Comparison of ENCODE assay signal across 1 cellular context in the genomic region with DNA sequence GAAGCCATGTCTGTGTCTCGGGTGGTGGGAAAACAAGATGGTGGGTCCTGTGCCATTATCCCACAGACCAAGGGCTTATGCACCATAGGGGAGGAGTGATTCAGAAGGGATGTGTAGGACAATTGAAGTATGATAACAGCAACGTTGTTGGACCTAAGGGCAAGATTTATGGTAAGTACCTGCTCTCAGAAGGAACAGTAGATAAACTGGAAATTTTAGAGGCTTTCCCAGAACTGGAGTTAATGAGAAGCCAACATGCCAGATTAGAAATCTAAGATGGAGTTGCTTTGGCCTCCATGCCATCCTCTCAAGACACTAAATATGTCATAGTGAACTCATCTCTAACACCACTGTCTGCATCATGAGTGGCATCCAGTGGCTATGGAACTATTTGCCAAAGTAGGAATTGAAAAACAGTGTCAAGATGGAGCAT.
TF ChIP-seq lines count a peak whose summit lies in the region.

No MANE protein-coding gene starts in this region.

TF ChIP-seq in K562, 482 proteins besides CTCF, POLR2A, EP300 and RAD21 (continued from another document and continues in another):
- TF ChIP-seq SREBF1 (IDR thresholded peaks at IDR 0.05; ENCODE audit: borderline replicate concordance, low read depth, low read length) (no peak), HDAC8 (tag; IDR thresholded peaks at IDR 0.05) (peak; percentile 87), ZNF174 (CRISPR knock-in tag; IDR thresholded peaks at IDR 0.05) (peak; percentile 75; the same call in 1 of the 2 replicates), MTA3 (IDR thresholded peaks at IDR 0.05; ENCODE audit: borderline replicate concordance) (0 out of 2 replicates have a peak, but pooled peaks have one; percentile 25), TEAD2 (tag; IDR thresholded peaks at IDR 0.05) (peak; percentile 87), KLF1 (tag; IDR thresholded peaks at IDR 0.05) (0 out of 2 replicates have a peak, but pooled peaks have one; percentile 27), ZBTB17 (CRISPR knock-in tag; IDR thresholded peaks at IDR 0.05) (peak; percentile 87), ZKSCAN8 (CRISPR knock-in tag; IDR thresholded peaks at IDR 0.05) (peak; percentile 84; the same call in 1 of the 2 replicates), ETS2 (tag; IDR thresholded peaks at IDR 0.05; ENCODE audit: borderline replicate concordance, poor library complexity, severe bottlenecking) (peak; percentile 96), ZNF57 (CRISPR knock-in tag; IDR thresholded peaks at IDR 0.05) (peak; percentile 84; the same call in 1 of the 2 replicates), NR2C2 (CRISPR knock-in tag; IDR thresholded peaks at IDR 0.05) (no peak), NR2C2 (tag; IDR thresholded peaks at IDR 0.05) (peak; percentile 47; the same call in 1 of the 2 replicates), PTTG1 (tag; IDR thresholded peaks at IDR 0.05; ENCODE audit: low read depth) (peak; percentile 94), TEAD4 (IDR thresholded peaks at IDR 0.05; ENCODE audit: low read length) (peak; percentile 65; the same call in 1 of the 2 replicates), TEAD4 (CRISPR knock-in tag; IDR thresholded peaks at IDR 0.05; ENCODE audit: borderline replicate concordance) (no peak), ZNF23 (CRISPR knock-in tag; IDR thresholded peaks at IDR 0.05) (peak; percentile 50; the same call in 1 of the 2 replicates), ZNF589 (CRISPR knock-in tag; IDR thresholded peaks at IDR 0.05; ENCODE audit: low read depth) (peak; percentile 95; the same call in 1 of the 2 replicates), RUNX1 (IDR thresholded peaks at IDR 0.05; ENCODE audit: low read depth) (no peak), EGR1 (conservative IDR thresholded peaks at IDR 0.05) (0 out of 2 replicates have a peak, but pooled peaks have one; percentile 5), BACH1 (tag; IDR thresholded peaks at IDR 0.05) (peak; percentile 87), PYGO2 (tag; IDR thresholded peaks at IDR 0.05) (peak; percentile 89), FOXK1 (CRISPR knock-in tag; IDR thresholded peaks at IDR 0.05; ENCODE audit: borderline replicate concordance) (no peak), CC2D1A (IDR thresholded peaks at IDR 0.05) (peak; percentile 75; the same call in 1 of the 2 replicates), POLR2H (tag; IDR thresholded peaks at IDR 0.05; ENCODE audit: low read depth) (peak; percentile 20; the same call in 1 of the 2 replicates), ZNF507 (tag; conservative IDR thresholded peaks at IDR 0.05) (peak; percentile 39; the same call in 1 of the 2 replicates), CREBBP (IDR thresholded peaks at IDR 0.05; ENCODE audit: low read depth, low read length) (no peak), KLF6 (CRISPR knock-in tag; IDR thresholded peaks at IDR 0.05; ENCODE audit: borderline replicate concordance) (peak; percentile 98), NCOR1 (IDR thresholded peaks at IDR 0.05) (peak; percentile 59; the same call in 1 of the 2 replicates), ZNF707 (CRISPR knock-in tag; conservative IDR thresholded peaks at IDR 0.05) (peak; percentile 79), ZNF324 (CRISPR knock-in tag; IDR thresholded peaks at IDR 0.05) (0 out of 2 replicates have a peak, but pooled peaks have one; percentile 33), FOXA1 (IDR thresholded peaks at IDR 0.05; ENCODE audit: borderline replicate concordance) (no peak), MTA2 (IDR thresholded peaks at IDR 0.05; ENCODE audit: low read depth) (peak; percentile 43; the same call in 1 of the 2 replicates), ZNF165 (CRISPR knock-in tag; IDR thresholded peaks at IDR 0.05; ENCODE audit: borderline replicate concordance) (peak; percentile 91), SLC30A9 (CRISPR knock-in tag; IDR thresholded peaks at IDR 0.05) (no peak), IFI16 (CRISPR knock-in tag; IDR thresholded peaks at IDR 0.05) (peak; percentile 99)
- TF ChIP-seq, protein P1, sequence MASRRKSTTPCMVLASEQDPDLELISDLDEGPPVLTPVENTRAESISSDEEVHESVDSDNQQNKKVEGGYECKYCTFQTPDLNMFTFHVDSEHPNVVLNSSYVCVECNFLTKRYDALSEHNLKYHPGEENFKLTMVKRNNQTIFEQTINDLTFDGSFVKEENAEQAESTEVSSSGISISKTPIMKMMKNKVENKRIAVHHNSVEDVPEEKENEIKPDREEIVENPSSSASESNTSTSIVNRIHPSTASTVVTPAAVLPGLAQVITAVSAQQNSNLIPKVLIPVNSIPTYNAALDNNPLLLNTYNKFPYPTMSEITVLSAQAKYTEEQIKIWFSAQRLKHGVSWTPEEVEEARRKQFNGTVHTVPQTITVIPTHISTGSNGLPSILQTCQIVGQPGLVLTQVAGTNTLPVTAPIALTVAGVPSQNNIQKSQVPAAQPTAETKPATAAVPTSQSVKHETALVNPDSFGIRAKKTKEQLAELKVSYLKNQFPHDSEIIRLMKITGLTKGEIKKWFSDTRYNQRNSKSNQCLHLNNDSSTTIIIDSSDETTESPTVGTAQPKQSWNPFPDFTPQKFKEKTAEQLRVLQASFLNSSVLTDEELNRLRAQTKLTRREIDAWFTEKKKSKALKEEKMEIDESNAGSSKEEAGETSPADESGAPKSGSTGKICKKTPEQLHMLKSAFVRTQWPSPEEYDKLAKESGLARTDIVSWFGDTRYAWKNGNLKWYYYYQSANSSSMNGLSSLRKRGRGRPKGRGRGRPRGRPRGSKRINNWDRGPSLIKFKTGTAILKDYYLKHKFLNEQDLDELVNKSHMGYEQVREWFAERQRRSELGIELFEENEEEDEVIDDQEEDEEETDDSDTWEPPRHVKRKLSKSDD (conservative IDR thresholded peaks at IDR 0.05; ENCODE audit: low read length) = no peak
- TF ChIP-seq, protein P2, sequence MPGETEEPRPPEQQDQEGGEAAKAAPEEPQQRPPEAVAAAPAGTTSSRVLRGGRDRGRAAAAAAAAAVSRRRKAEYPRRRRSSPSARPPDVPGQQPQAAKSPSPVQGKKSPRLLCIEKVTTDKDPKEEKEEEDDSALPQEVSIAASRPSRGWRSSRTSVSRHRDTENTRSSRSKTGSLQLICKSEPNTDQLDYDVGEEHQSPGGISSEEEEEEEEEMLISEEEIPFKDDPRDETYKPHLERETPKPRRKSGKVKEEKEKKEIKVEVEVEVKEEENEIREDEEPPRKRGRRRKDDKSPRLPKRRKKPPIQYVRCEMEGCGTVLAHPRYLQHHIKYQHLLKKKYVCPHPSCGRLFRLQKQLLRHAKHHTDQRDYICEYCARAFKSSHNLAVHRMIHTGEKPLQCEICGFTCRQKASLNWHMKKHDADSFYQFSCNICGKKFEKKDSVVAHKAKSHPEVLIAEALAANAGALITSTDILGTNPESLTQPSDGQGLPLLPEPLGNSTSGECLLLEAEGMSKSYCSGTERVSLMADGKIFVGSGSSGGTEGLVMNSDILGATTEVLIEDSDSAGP (CRISPR knock-in tag; IDR thresholded peaks at IDR 0.05) = no peak
- TF ChIP-seq, protein P3, sequence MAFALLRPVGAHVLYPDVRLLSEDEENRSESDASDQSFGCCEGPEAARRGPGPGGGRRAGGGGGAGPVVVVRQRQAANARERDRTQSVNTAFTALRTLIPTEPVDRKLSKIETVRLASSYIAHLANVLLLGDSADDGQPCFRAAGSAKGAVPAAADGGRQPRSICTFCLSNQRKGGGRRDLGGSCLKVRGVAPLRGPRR (CRISPR knock-in tag; IDR thresholded peaks at IDR 0.05) = peak; percentile 97
- TF ChIP-seq, protein P4, sequence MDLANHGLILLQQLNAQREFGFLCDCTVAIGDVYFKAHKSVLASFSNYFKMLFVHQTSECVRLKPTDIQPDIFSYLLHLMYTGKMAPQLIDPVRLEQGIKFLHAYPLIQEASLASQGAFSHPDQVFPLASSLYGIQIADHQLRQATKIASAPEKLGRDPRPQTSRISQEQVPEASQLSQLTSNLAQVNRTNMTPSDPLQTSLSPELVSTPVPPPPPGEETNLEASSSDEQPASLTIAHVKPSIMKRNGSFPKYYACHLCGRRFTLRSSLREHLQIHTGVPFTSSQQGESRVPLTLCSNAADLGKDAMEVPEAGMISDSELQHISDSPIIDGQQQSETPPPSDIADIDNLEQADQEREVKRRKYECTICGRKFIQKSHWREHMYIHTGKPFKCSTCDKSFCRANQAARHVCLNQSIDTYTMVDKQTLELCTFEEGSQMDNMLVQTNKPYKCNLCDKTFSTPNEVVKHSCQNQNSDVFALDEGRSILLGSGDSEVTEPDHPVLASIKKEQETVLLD (IDR thresholded peaks at IDR 0.05) = peak; percentile 64; the same call in 1 of the 2 replicates
- TF ChIP-seq, protein P5, sequence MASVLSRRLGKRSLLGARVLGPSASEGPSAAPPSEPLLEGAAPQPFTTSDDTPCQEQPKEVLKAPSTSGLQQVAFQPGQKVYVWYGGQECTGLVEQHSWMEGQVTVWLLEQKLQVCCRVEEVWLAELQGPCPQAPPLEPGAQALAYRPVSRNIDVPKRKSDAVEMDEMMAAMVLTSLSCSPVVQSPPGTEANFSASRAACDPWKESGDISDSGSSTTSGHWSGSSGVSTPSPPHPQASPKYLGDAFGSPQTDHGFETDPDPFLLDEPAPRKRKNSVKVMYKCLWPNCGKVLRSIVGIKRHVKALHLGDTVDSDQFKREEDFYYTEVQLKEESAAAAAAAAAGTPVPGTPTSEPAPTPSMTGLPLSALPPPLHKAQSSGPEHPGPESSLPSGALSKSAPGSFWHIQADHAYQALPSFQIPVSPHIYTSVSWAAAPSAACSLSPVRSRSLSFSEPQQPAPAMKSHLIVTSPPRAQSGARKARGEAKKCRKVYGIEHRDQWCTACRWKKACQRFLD (CRISPR knock-in tag; IDR thresholded peaks at IDR 0.05) = peak; percentile 98
- TF ChIP-seq, protein P6, sequence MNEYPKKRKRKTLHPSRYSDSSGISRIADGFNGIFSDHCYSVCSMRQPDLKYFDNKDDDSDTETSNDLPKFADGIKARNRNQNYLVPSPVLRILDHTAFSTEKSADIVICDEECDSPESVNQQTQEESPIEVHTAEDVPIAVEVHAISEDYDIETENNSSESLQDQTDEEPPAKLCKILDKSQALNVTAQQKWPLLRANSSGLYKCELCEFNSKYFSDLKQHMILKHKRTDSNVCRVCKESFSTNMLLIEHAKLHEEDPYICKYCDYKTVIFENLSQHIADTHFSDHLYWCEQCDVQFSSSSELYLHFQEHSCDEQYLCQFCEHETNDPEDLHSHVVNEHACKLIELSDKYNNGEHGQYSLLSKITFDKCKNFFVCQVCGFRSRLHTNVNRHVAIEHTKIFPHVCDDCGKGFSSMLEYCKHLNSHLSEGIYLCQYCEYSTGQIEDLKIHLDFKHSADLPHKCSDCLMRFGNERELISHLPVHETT (CRISPR knock-in tag; conservative IDR thresholded peaks at IDR 0.05 in 1 of 2, IDR thresholded peaks at IDR 0.05 in 1 of 2) = peak in 1 of 2 experiments; percentile 94; a peak in 2 of 4 replicates
- TF ChIP-seq, protein P7, sequence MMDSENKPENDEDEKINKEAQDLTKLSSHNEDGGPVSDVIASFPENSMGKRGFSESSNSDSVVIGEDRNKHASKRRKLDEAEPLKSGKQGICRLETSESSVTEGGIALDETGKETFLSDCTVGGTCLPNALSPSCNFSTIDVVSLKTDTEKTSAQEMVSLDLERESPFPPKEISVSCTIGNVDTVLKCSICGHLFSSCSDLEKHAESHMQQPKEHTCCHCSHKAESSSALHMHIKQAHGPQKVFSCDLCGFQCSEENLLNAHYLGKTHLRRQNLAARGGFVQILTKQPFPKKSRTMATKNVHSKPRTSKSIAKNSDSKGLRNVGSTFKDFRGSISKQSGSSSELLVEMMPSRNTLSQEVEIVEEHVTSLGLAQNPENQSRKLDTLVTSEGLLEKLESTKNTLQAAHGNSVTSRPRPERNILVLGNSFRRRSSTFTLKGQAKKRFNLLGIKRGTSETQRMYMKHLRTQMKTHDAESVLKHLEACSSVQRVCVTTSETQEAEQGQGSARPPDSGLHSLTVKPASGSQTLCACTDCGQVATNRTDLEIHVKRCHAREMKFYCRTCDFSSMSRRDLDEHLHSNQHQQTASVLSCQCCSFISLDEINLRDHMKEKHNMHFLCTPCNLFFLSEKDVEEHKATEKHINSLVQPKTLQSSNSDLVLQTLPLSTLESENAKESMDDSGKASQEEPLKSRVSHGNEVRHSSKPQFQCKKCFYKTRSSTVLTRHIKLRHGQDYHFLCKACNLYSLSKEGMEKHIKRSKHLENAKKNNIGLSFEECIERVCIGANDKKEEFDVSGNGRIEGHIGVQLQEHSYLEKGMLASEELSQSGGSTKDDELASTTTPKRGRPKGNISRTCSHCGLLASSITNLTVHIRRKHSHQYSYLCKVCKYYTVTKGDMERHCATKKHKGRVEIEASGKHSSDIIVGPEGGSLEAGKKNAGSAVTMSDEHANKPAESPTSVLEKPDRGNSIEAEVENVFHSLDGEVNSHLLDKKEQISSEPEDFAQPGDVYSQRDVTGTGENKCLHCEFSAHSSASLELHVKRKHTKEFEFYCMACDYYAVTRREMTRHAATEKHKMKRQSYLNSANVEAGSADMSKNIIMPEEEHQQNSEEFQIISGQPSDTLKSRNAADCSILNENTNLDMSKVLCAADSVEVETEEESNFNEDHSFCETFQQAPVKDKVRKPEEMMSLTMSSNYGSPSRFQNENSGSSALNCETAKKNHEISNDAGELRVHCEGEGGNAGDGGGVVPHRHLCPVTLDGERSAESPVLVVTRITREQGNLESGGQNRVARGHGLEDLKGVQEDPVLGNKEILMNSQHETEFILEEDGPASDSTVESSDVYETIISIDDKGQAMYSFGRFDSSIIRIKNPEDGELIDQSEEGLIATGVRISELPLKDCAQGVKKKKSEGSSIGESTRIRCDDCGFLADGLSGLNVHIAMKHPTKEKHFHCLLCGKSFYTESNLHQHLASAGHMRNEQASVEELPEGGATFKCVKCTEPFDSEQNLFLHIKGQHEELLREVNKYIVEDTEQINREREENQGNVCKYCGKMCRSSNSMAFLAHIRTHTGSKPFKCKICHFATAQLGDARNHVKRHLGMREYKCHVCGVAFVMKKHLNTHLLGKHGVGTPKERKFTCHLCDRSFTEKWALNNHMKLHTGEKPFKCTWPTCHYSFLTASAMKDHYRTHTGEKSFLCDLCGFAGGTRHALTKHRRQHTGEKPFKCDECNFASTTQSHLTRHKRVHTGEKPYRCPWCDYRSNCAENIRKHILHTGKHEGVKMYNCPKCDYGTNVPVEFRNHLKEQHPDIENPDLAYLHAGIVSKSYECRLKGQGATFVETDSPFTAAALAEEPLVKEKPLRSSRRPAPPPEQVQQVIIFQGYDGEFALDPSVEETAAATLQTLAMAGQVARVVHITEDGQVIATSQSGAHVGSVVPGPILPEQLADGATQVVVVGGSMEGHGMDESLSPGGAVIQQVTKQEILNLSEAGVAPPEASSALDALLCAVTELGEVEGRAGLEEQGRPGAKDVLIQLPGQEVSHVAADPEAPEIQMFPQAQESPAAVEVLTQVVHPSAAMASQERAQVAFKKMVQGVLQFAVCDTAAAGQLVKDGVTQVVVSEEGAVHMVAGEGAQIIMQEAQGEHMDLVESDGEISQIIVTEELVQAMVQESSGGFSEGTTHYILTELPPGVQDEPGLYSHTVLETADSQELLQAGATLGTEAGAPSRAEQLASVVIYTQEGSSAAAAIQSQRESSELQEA (IDR thresholded peaks at IDR 0.05; ENCODE audit: low read depth) = no peak
- TF ChIP-seq, protein P8, sequence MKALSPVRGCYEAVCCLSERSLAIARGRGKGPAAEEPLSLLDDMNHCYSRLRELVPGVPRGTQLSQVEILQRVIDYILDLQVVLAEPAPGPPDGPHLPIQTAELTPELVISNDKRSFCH (CRISPR knock-in tag; IDR thresholded peaks at IDR 0.05) = peak; percentile 93
- TF ChIP-seq, protein P8 (tag; IDR thresholded peaks at IDR 0.05) = peak; percentile 99
- TF ChIP-seq, protein P9, sequence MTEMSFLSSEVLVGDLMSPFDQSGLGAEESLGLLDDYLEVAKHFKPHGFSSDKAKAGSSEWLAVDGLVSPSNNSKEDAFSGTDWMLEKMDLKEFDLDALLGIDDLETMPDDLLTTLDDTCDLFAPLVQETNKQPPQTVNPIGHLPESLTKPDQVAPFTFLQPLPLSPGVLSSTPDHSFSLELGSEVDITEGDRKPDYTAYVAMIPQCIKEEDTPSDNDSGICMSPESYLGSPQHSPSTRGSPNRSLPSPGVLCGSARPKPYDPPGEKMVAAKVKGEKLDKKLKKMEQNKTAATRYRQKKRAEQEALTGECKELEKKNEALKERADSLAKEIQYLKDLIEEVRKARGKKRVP (CRISPR knock-in tag; IDR thresholded peaks at IDR 0.05) = peak; percentile 77
